1 cellular context compared by ENCODE assay signal in genomic region chr20:25852968-25853717, GRCh38.
A peak's percentile ranks its signal among the peaks of the same experiment; 100 is the strongest.
TF ChIP-seq lines count a peak whose summit lies in the region.

No MANE protein-coding gene starts in this region.

TF ChIP-seq in HepG2, 621 proteins besides CTCF, POLR2A, EP300 and RAD21 (continued from another document):
- 0 out of 2 replicates have a peak, but pooled peaks have one; percentile 8 for TF ChIP-seq ZBTB37 (CRISPR knock-in tag; IDR thresholded peaks at IDR 0.05)
- 0 out of 2 replicates have a peak, but pooled peaks have one; percentile 8 for TF ChIP-seq HNRNPL (IDR thresholded peaks at IDR 0.05; ENCODE audit: low read depth, low read length)
- TF ChIP-seq TBX3 (IDR thresholded peaks at IDR 0.05; ENCODE audit: borderline replicate concordance) = peak; percentile 30; the same call in 1 of the 2 replicates
- TF ChIP-seq HIC2 (CRISPR knock-in tag; IDR thresholded peaks at IDR 0.05; ENCODE audit: low read depth) = 0 out of 2 replicates have a peak, but pooled peaks have one; percentile 4
- peak; percentile 6; the same call in 1 of the 2 replicates for TF ChIP-seq ZNF646 (CRISPR knock-in tag; IDR thresholded peaks at IDR 0.05)
- TF ChIP-seq ZNF530 (CRISPR knock-in tag; IDR thresholded peaks at IDR 0.05; ENCODE audit: low read depth) = peak; percentile 78; the same call in 1 of the 2 replicates
- 0 out of 2 replicates have a peak, but pooled peaks have one; percentile 20 for TF ChIP-seq CHCHD3 (CRISPR knock-in tag; IDR thresholded peaks at IDR 0.05)
- TF ChIP-seq FOXK2 (IDR thresholded peaks at IDR 0.05) = peak; percentile 27; the same call in 1 of the 2 replicates
